In the genomic region with DNA sequence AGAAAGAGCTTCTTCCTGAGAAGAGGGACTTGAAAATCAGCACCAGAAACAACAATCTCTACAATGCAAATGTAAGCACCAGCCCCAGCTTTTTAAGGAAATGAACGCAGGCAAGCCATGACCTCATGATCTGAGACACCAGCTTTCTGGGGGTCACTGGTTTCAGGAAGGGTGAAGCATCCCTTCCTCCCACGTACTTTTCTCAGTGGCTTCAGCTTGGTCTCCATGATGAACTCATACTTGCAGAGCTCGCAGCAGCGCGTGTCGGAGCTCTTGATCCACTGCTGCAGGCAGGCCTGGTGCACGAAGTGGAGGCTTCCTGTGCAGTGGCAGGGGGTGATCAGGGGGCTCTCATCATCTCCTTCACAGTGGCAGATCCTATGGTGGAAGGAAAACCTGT, we compare ENCODE assay signal across 9 cellular contexts.
DNase-seq lines count a peak whose midpoint lies in the region; ATAC-seq and TF ChIP-seq lines count a peak whose summit lies in the region.
"Had no signal": no experiment of that assay in that cellular context is flagged by ENCODE, and none has a peak within 500 bp of the region (broad histone marks: within the 10 kb centered on the region; RNA-seq: fewer than 3 reads in every experiment).

No MANE protein-coding gene starts in this region.

- peaks cover 3% of the 10 kb centered on the region for H3F3A ChIP-seq in OCI-LY1 (ENCODE audit: insufficient read depth, low read length)

- no peak overlapping the region for H2AFZ ChIP-seq in OCI-LY1 (ENCODE audit: low read length)

- peak overlapping the region; percentile 26 for H3K4me3 ChIP-seq in OCI-LY1 (ENCODE audit: low read depth, low read length, poor library complexity, severe bottlenecking)

- H3K9me3 ChIP-seq in OCI-LY1 (ENCODE audit: low read length) = no peaks in the 10 kb centered on the region

- no peaks in the 10 kb centered on the region for H4K20me1 ChIP-seq in OCI-LY1 (ENCODE audit: insufficient read depth, low read length)

- H3K36me3 ChIP-seq in OCI-LY1 (ENCODE audit: insufficient read depth, low read length) = peaks cover 22% of the 10 kb centered on the region

- peak overlapping the region; percentile 65 for H3K9ac ChIP-seq in OCI-LY1 (ENCODE audit: low read length)

- DNase-seq in GM10248 (ENCODE audit: extremely low spot score) (peak; percentile 84), Right ventricle myocardium inferior (ENCODE audit: missing footprints) (no peak), OCI-M2 (lab: John Stamatoyannopoulos, UW; ENCODE audit: unreplicated experiment) (no peak), COLO668 (lab: John Stamatoyannopoulos, UW; ENCODE audit: unreplicated experiment) (no peak), amygdala (lab: John Stamatoyannopoulos, UW) (no peak)
- DNase-seq: activated T-cell treated with anti-CD3 and anti-CD28 coated beads, Interleukin-2, amount 50 U/mL, for 72 hours had no signal

- intact Hi-C loops in Right ventricle myocardium inferior (cut with DNase I) = loop anchor here (5.0 kb wide), 1 partner anchor 209 kb away; no protein-coding TSS in a partner anchor

- CTCF ChIA-PET in GM10248 (lab: Yijun Ruan, JAX) = interaction anchor here (0.8 to 3.2 kb wide), 9 partner anchors 10 to 568 kb away, joined by 3 to 18 read pairs (median 4); a partner anchor contains a TSS

- POLR2A ChIA-PET in GM10248 (lab: Yijun Ruan, JAX) = interaction anchor here (0.9 to 1.0 kb wide), 2 partner anchors 11 to 41 kb away, joined by 3 to 4 read pairs; no protein-coding TSS in a partner anchor

- H3K4me2 ChIP-seq in OCI-LY1 (ENCODE audit: low read length) = peak overlapping the region; percentile 55

- no peaks in the 10 kb centered on the region for H3K79me2 ChIP-seq in OCI-LY1 (ENCODE audit: insufficient read depth, low read length)

- no peak for TF ChIP-seq CTCF in GM10248 (IDR thresholded peaks at IDR 0.05; ENCODE audit: control extremely low read depth, extremely low read depth, low read depth, missing control alignments)
- TF ChIP-seq CTCF in OCI-LY1 (IDR thresholded peaks at IDR 0.05; ENCODE audit: low read length) = no peak

- no peaks in the 10 kb centered on the region for H3K27me3 ChIP-seq in OCI-LY1 (ENCODE audit: insufficient read depth, low read length)

- peak; percentile 66 for ATAC-seq in GM19328 (IDR thresholded peaks at IDR 0.05; ENCODE audit: unreplicated experiment)
- ATAC-seq in HG02981 (IDR thresholded peaks at IDR 0.05; ENCODE audit: unreplicated experiment) = peak; percentile 63
- no peak for ATAC-seq in Right ventricle myocardium inferior
- ATAC-seq: activated T-cell treated with anti-CD3 and anti-CD28 coated beads, Interleukin-2, amount 50 U/mL, for 72 hours had no signal

- H3K4me1 ChIP-seq in OCI-LY1 (ENCODE audit: insufficient read depth, low read length, severe bottlenecking) = peaks cover 80% of the 10 kb centered on the region

- peak overlapping the region; percentile 90 for H3K27ac ChIP-seq in OCI-LY1 (ENCODE audit: low read depth, low read length, poor library complexity, severe bottlenecking)

- no peaks in the 10 kb centered on the region for H3K9me2 ChIP-seq in OCI-LY1 (ENCODE audit: low read depth, low read length)
